ENCODE assay signal across 8 cellular contexts in the genomic region with DNA sequence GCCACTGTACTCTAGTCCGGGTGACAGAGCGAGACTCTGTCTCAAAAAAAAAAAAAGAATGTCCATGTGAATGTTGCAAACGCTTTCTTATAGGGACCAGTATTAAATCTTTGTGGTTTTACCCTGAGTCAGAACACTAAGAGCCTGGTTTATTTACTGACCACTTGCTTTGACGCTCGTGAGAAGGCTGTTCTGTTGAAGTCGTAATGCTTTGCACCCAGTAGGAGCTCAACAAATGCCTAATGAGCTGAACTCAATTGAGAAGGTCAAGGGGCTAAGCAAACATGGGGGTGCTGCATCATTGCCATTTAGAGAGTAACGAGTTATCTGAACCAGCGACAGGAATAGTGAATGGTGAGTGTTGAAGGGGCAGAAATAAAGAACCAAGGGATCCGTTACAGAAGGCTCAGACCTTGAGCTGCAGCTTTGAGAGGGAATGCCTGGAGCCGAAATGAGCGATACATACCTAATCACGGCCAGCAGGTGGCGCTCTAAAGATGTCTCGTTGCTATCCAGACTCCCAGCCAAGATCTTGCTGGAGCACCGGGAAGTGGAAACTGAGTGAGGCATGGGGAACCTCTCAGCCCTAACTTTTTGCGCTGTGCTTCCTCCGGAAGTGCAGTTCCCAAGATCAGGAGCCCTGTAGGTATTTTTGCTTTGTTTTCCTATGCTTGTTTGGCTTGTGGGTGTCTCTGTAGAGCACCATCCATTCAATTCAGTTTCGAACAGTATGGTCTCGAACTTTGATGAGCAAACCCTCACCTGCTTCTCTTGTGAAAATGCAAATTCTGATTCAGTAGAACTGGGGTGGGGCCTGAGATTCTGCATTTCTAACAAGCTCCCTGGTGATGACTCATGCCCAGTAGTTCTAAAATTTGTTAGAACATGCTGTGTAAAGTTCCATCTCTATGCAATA. TPM values are rescaled to one million over a fixed set of nuclear protein-coding genes. Genes with fewer than 3 reads are reported as not detected.
DNase-seq lines count a peak whose midpoint lies in the region; ATAC-seq, FAIRE-seq and TF ChIP-seq lines count a peak whose summit lies in the region.

No MANE protein-coding gene starts in this region.

- TF ChIP-seq CTCF in GM20000 (IDR thresholded peaks at IDR 0.05; ENCODE audit: extremely low read depth, missing control alignments) (peak; percentile 85), WI38 (IDR thresholded peaks at IDR 0.05; ENCODE audit: low read depth, low read length) (peak; percentile 86), bronchial epithelial cell (IDR thresholded peaks at IDR 0.05; ENCODE audit: insufficient read depth, low read length, severe bottlenecking) (peak; percentile 93)

- DNase-seq in GM20000 (ENCODE audit: low spot score) (peak; percentile 70), NCI-H2171 treated with DMSO at 0.1 percent for 48 hours (lab: John Stamatoyannopoulos, UW) (peak; percentile 84), bronchial epithelial cell (ENCODE audit: low read depth) (peak; percentile 90), inferior parietal cortex (ENCODE audit: extremely low spot score) (peak; percentile 97)
- DNase-seq in stimulated activated CD4-positive, alpha-beta T cell treated with anti-CD3 and anti-CD28 coated beads, Interleukin-12 subunit alpha, Interleukin-12 subunit beta, amount 100 ng/mL, for 48 hours (ENCODE audit: low read depth in 2 of 3, low spot score in 1 of 3), result peak; percentile 62 to 80 (median 75)

- no peaks in the 10 kb centered on the region for H3K27me3 ChIP-seq in bronchial epithelial cell (ENCODE audit: control insufficient read depth, insufficient read depth, low read length)

- no peak for ATAC-seq in GM18511 (IDR thresholded peaks at IDR 0.05; ENCODE audit: unreplicated experiment)

- no peaks in the 10 kb centered on the region for H3K36me3 ChIP-seq in bronchial epithelial cell (ENCODE audit: control insufficient read depth, insufficient read depth, low read length)

- FAIRE-seq in A204.1 (lab: Jason Lieb, UNC), result peak; percentile 92
- peak; percentile 99 for FAIRE-seq in bronchial epithelial cell (lab: Jason Lieb, UNC)

- H3K4me3 ChIP-seq in WI38 (ENCODE audit: low read depth, low read length), result no peak overlapping the region
- H3K4me3 ChIP-seq in bronchial epithelial cell (ENCODE audit: low read depth, low read length), result peak overlapping the region; percentile 2

RNA-seq across cellular contexts. Expression of gene RNF222, which starts 12.6 kb away (rescaled TPM):
- under 0.01 and 0.38 TPM in 2 replicates for total RNA-seq in bronchial epithelial cell

RNA-seq across cellular contexts. Expression of gene NDEL1, which starts 25.5 kb away (rescaled TPM):
- 47.1 and 52.6 TPM in 2 replicates for total RNA-seq in bronchial epithelial cell

RNA-seq across cellular contexts. Expression of gene RPL26, which starts 27.2 kb away (rescaled TPM):
- total RNA-seq in bronchial epithelial cell, result 6,352 and 10,136 TPM in 2 replicates
